ENCODE assay signal across 17 cellular contexts in genomic region chr12:13444076-13444475, GRCh38.
DNase-seq lines count a peak whose midpoint lies in the region; ATAC-seq and TF ChIP-seq lines count a peak whose summit lies in the region.
"Had no signal": no experiment of that assay in that cellular context is flagged by ENCODE, and none has a peak within 500 bp of the region (broad histone marks: within the 10 kb centered on the region; RNA-seq: fewer than 3 reads in every experiment).

No MANE protein-coding gene starts in this region.

- no peak overlapping the region for H3K27ac Mint-ChIP-seq in activated CD4-positive, alpha-beta T cell treated with anti-CD3 and anti-CD28 coated beads, Interleukin-2, amount 10 ng/mL, durations not matched to agents 24 days and 14 days
- no peak overlapping the region for H3K27ac Mint-ChIP-seq in stimulated activated effector memory CD8-positive, alpha-beta T cell treated with anti-CD3 and anti-CD28 coated beads, Interleukin-12 subunit alpha, Interleukin-12 subunit beta, amount 100 ng/mL, for 72 hours
- H3K27ac Mint-ChIP-seq: H9, IgD-negative memory B cell had no signal

- intact Hi-C loops in activated CD4-positive, alpha-beta T cell treated with anti-CD3 and anti-CD28 coated beads, Interleukin-2, amount 10 ng/mL, durations not matched to agents 24 days and 14 days (cut with micrococcal nuclease), result no loop called here
- intact Hi-C loops in mucosa of descending colon (cut with DNase I, micrococcal nuclease) (no loop called here), upper lobe of right lung (cut with DNase I) (no loop called here)

- no peaks in the 10 kb centered on the region for H3K36me3 Mint-ChIP-seq in activated CD4-positive, alpha-beta T cell treated with anti-CD3 and anti-CD28 coated beads, Interleukin-2, amount 10 ng/mL, durations not matched to agents 24 days and 14 days (ENCODE audit: low read depth)
- no peaks in the 10 kb centered on the region for H3K36me3 Mint-ChIP-seq in stimulated activated effector memory CD8-positive, alpha-beta T cell treated with anti-CD3 and anti-CD28 coated beads, Interleukin-12 subunit alpha, Interleukin-12 subunit beta, amount 100 ng/mL, for 72 hours
- H3K36me3 Mint-ChIP-seq: IgD-negative memory B cell had no signal

- no peaks in the 10 kb centered on the region for H3K9me3 Mint-ChIP-seq in activated CD4-positive, alpha-beta T cell treated with anti-CD3 and anti-CD28 coated beads, Interleukin-2, amount 10 ng/mL, durations not matched to agents 24 days and 14 days
- peaks cover 2% of the 10 kb centered on the region for H3K9me3 Mint-ChIP-seq in stimulated activated effector memory CD8-positive, alpha-beta T cell treated with anti-CD3 and anti-CD28 coated beads, Interleukin-12 subunit alpha, Interleukin-12 subunit beta, amount 100 ng/mL, for 72 hours
- H3K9me3 Mint-ChIP-seq: H9 had no signal

- TF ChIP-seq CTCF in mucosa of descending colon (IDR thresholded peaks at IDR 0.05), result no peak
- no peak for TF ChIP-seq CTCF in upper lobe of right lung (IDR thresholded peaks at IDR 0.05)

- no peaks in the 10 kb centered on the region for H3K27me3 ChIP-seq in upper lobe of right lung
- H3K27me3 ChIP-seq: SJCRH30 had no signal

- H3K36me3 ChIP-seq in mucosa of descending colon (ENCODE audit: low read depth), result no peaks in the 10 kb centered on the region
- no peaks in the 10 kb centered on the region for H3K36me3 ChIP-seq in upper lobe of right lung
- H3K36me3 ChIP-seq: SJCRH30 had no signal

- H3K4me1 ChIP-seq in mucosa of descending colon (ENCODE audit: low read depth) (no peaks in the 10 kb centered on the region), upper lobe of right lung (no peaks in the 10 kb centered on the region)
- H3K4me1 ChIP-seq: SJCRH30 had no signal

- peak; percentile 11 for DNase-seq in activated CD4-positive, alpha-beta T cell treated with anti-CD3 and anti-CD28 coated beads, Interleukin-2, amount 10 ng/mL, durations not matched to agents 24 days and 14 days
- DNase-seq in activated CD4-positive, alpha-beta T cell treated with anti-CD3 and anti-CD28 coated beads, Interleukin-2, amount 50 U/mL, for 4 hours, result no peak
- DNase-seq in KBM-7 (peak; percentile 15), OCI-M1 (lab: John Stamatoyannopoulos, UW) (peak; percentile 23), mucosa of descending colon (no peak), upper lobe of right lung (no peak)
- no peak for DNase-seq in stimulated activated effector memory CD8-positive, alpha-beta T cell treated with anti-CD3 and anti-CD28 coated beads, Interleukin-12 subunit alpha, Interleukin-12 subunit beta, amount 100 ng/mL, for 72 hours (ENCODE audit: low spot score in 2 of 2)
- no peak for DNase-seq in activated CD8-positive, alpha-beta memory T cell treated with anti-CD3 and anti-CD28 coated beads, Interleukin-2, amount 50 U/mL, for 4 hours
- DNase-seq: C1 segment of cervical spinal cord, COR-L47, H9, NCI-H1048, NCI-H1436 treated with DMSO at 0.1 percent for 48 hours, NCI-H2029 treated with DMSO at 0.1 percent for 48 hours, NCI-H774, SJCRH30 had no signal

- H3K4me3 ChIP-seq in mucosa of descending colon, result no peak overlapping the region
- H3K4me3 ChIP-seq in upper lobe of right lung, result no peak overlapping the region
- H3K4me3 ChIP-seq: SJCRH30 had no signal

- H3K27me3 Mint-ChIP-seq in activated CD4-positive, alpha-beta T cell treated with anti-CD3 and anti-CD28 coated beads, Interleukin-2, amount 10 ng/mL, durations not matched to agents 24 days and 14 days, result no peaks in the 10 kb centered on the region
- H3K27me3 Mint-ChIP-seq: IgD-negative memory B cell had no signal

- ATAC-seq in mucosa of descending colon, result peak; percentile 93
- ATAC-seq in stimulated activated effector memory CD8-positive, alpha-beta T cell treated with anti-CD3 and anti-CD28 coated beads, Interleukin-12 subunit alpha, Interleukin-12 subunit beta, amount 100 ng/mL, for 72 hours, result no peak
- no peak for ATAC-seq in upper lobe of right lung

- no peaks in the 10 kb centered on the region for H3K9me3 ChIP-seq in mucosa of descending colon
- no peaks in the 10 kb centered on the region for H3K9me3 ChIP-seq in upper lobe of right lung
- H3K9me3 ChIP-seq: SJCRH30 had no signal

- no peaks in the 10 kb centered on the region for H3K4me1 Mint-ChIP-seq in activated CD4-positive, alpha-beta T cell treated with anti-CD3 and anti-CD28 coated beads, Interleukin-2, amount 10 ng/mL, durations not matched to agents 24 days and 14 days
- H3K4me1 Mint-ChIP-seq in stimulated activated effector memory CD8-positive, alpha-beta T cell treated with anti-CD3 and anti-CD28 coated beads, Interleukin-12 subunit alpha, Interleukin-12 subunit beta, amount 100 ng/mL, for 72 hours, result no peaks in the 10 kb centered on the region
- H3K4me1 Mint-ChIP-seq: H9 had no signal

- no peak overlapping the region for H3K27ac ChIP-seq in upper lobe of right lung
- H3K27ac ChIP-seq: SJCRH30 had no signal

- in situ Hi-C loops in KBM-7 (cut with MboI; ENCODE audit: low pct_unique_long_range_greater_than_20kb, low sequenced_read_pairs), result no loop called here

- no peak overlapping the region for H3K4me3 Mint-ChIP-seq in activated CD4-positive, alpha-beta T cell treated with anti-CD3 and anti-CD28 coated beads, Interleukin-2, amount 10 ng/mL, durations not matched to agents 24 days and 14 days
- H3K4me3 Mint-ChIP-seq in stimulated activated effector memory CD8-positive, alpha-beta T cell treated with anti-CD3 and anti-CD28 coated beads, Interleukin-12 subunit alpha, Interleukin-12 subunit beta, amount 100 ng/mL, for 72 hours, result no peak overlapping the region
- H3K4me3 Mint-ChIP-seq: H9, IgD-negative memory B cell had no signal

Comparison
In these comparisons a context has a peak if more than half of its experiments do, and no peak if none do; other contexts are left out.
1. DNase-seq: peak in activated CD4-positive, alpha-beta T cell treated with anti-CD3 and anti-CD28 coated beads, Interleukin-2, amount 10 ng/mL, durations not matched to agents 24 days and 14 days (single experiment), KBM-7 (single experiment) and OCI-M1 (single experiment); none in activated CD4-positive, alpha-beta T cell treated with anti-CD3 and anti-CD28 coated beads, Interleukin-2, amount 50 U/mL, for 4 hours (0 of 2), mucosa of descending colon (0 of 3), stimulated activated effector memory CD8-positive, alpha-beta T cell treated with anti-CD3 and anti-CD28 coated beads, Interleukin-12 subunit alpha, Interleukin-12 subunit beta, amount 100 ng/mL, for 72 hours (0 of 2), upper lobe of right lung (single experiment) and activated CD8-positive, alpha-beta memory T cell treated with anti-CD3 and anti-CD28 coated beads, Interleukin-2, amount 50 U/mL, for 4 hours (single experiment).